13 cellular contexts compared by ENCODE assay signal in the genomic region with DNA sequence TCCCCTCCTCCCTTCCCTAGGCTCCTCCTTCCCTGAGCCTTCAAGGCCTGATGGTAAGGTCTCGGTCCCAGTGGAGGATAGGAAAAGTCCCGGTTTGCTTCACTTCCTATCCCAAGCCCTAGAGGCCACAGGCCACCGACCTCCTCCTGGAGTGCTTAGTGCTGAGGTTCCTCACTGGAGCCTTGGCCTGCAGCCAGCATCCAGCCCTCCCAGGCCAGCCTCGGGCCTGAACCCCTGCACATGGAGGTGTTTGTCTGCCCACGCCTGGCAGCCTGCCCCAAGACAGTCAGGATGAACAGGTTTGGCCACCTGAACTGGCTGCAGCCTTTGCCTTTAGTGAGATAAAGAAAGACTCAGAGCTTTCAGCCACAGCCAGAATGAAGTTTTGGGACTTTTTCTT. TPM values are rescaled to one million over a fixed set of nuclear protein-coding genes. Genes with fewer than 3 reads are reported as not detected.
DNase-seq lines count a peak whose midpoint lies in the region; ATAC-seq, FAIRE-seq and TF ChIP-seq lines count a peak whose summit lies in the region.
"Had no signal": no experiment of that assay in that cellular context is flagged by ENCODE, and none has a peak within 500 bp of the region (broad histone marks: within the 10 kb centered on the region; RNA-seq: fewer than 3 reads in every experiment).

No MANE protein-coding gene starts in this region.

- H2AFZ ChIP-seq in keratinocyte (ENCODE audit: control insufficient read depth, low read length), result no peak overlapping the region

- H3K4me3 ChIP-seq in keratinocyte (ENCODE audit: control insufficient read depth in 2 of 3, extremely low read depth in 1 of 3, insufficient read depth in 2 of 3, low read depth in 1 of 3, low read length in 3 of 3) (peak overlapping the region in 1 of 3 experiments; percentile 3), thyroid gland (replicated peaks in 1 of 3) (no peak overlapping the region)
- H3K4me3 ChIP-seq: SJSA1, tibial nerve had no signal

- H3K27me3 ChIP-seq in keratinocyte (ENCODE audit: control insufficient read depth, extremely low read depth, insufficient read depth, low read length) (no peaks in the 10 kb centered on the region), thyroid gland (no peaks in the 10 kb centered on the region)
- H3K27me3 ChIP-seq: SJSA1 had no signal

- H3K36me3 ChIP-seq in keratinocyte (ENCODE audit: control insufficient read depth in 2 of 2, extremely low read depth in 1 of 2, insufficient read depth in 2 of 2, low read length in 2 of 2) (no peaks in the 10 kb centered on the region), thyroid gland (no peaks in the 10 kb centered on the region)
- H3K36me3 ChIP-seq: SJSA1, tibial nerve had no signal

- H3K9me3 ChIP-seq in keratinocyte (ENCODE audit: control insufficient read depth, low read depth, low read length), result no peaks in the 10 kb centered on the region
- H3K9me3 ChIP-seq in thyroid gland, result no peaks in the 10 kb centered on the region
- H3K9me3 ChIP-seq: SJSA1, tibial nerve had no signal

- dilution Hi-C loops in keratinocyte (cut with MboI; ENCODE audit: extremely low pct_ligation_motif_present, low sequenced_read_pairs), result no loop called here

- WGBS in thyroid gland, 2 donors, result 5 to 14% methylated on average over 4 to 5 of the region's 5 CpGs

- intact Hi-C loops in thyroid gland (cut with DNase I), result no loop called here

- FAIRE-seq in keratinocyte (lab: Jason Lieb, UNC), result peak; percentile 34
- FAIRE-seq: frontal cortex had no signal

- TF ChIP-seq POLR2A in thyroid gland (IDR thresholded peaks at IDR 0.05), result peak in 1 of 2 donors; percentile 50

- H3K4me1 ChIP-seq in keratinocyte (ENCODE audit: control insufficient read depth, extremely low read depth, insufficient read depth, low read length), result peaks cover 61% of the 10 kb centered on the region
- H3K4me1 ChIP-seq in thyroid gland, result peaks cover 53 to 90% of the 10 kb centered on the region in 2 donors

- TF ChIP-seq CTCF in keratinocyte (optimal IDR thresholded peaks at IDR 0.05 in 1 of 3, IDR thresholded peaks at IDR 0.05 in 1 of 3, conservative IDR thresholded peaks at IDR 0.05 in 1 of 3; ENCODE audit: extremely low read depth in 1 of 3, insufficient read depth in 2 of 3, low read length in 3 of 3) (no peak), thyroid gland (IDR thresholded peaks at IDR 0.05) (peak in 1 of 6 experiments; percentile 19)

- peak overlapping the region; percentile 49 for H3K4me2 ChIP-seq in keratinocyte (ENCODE audit: control insufficient read depth, extremely low read depth, insufficient read depth, low read depth, low read length)

- no peaks in the 10 kb centered on the region for H4K20me1 ChIP-seq in keratinocyte (ENCODE audit: control insufficient read depth, extremely low read depth, insufficient read depth, low read length)

- H3K27ac ChIP-seq in keratinocyte (ENCODE audit: control insufficient read depth, insufficient read depth, low read length) (peak overlapping the region; percentile 49), thyroid gland (peak overlapping the region; percentile 71 to 91 (median 91))
- H3K27ac ChIP-seq: SJSA1, tibial nerve had no signal

- DNase-seq in NCI-H1417 (lab: John Stamatoyannopoulos, UW) (peak in 2 of 3 experiments; percentile 66 to 77), NCI-H1417 treated with DMSO at 0.1 percent for 48 hours (lab: John Stamatoyannopoulos, UW) (no peak), keratinocyte (ENCODE audit: low read depth, low spot score) (no peak), thyroid gland (peak; percentile 100), GM19240 (ENCODE audit: insufficient read length, low spot score) (no peak), hepatic stellate cell (ENCODE audit: low spot score) (no peak)
- DNase-seq: naive B cell; stimulated activated CD4-positive, alpha-beta T cell treated with anti-CD3 and anti-CD28 coated beads, Interleukin-4, amount 100 ng/mL, for 4 hours had no signal

- ATAC-seq in SK-N-SH treated with all-trans-retinoic acid at 6 μM for 48 hours, result no peak
- no peak for ATAC-seq in HG03565 (IDR thresholded peaks at IDR 0.05; ENCODE audit: unreplicated experiment)

- H3K79me2 ChIP-seq in keratinocyte (ENCODE audit: control insufficient read depth, insufficient read depth, low read length), result no peaks in the 10 kb centered on the region

- no peaks in the 10 kb centered on the region for H3K9me1 ChIP-seq in keratinocyte (ENCODE audit: control insufficient read depth, extremely low read depth, insufficient read depth, low read length)

- H3K9ac ChIP-seq in keratinocyte (ENCODE audit: control insufficient read depth, extremely low read depth, insufficient read depth, low read length), result peak overlapping the region; percentile 45

TF ChIP-seq in SK-N-SH treated with all-trans-retinoic acid at 6 μM for 48 hours, 23 proteins besides CTCF, POLR2A, EP300 and RAD21:
- no peak for TF ChIP-seq TOX (CRISPR knock-in tag; IDR thresholded peaks at IDR 0.05; ENCODE audit: borderline replicate concordance)
- TF ChIP-seq GLIS3 (CRISPR knock-in tag; IDR thresholded peaks at IDR 0.05), result 0 out of 2 replicates have a peak, but pooled peaks have one; percentile 31

RNA-seq across cellular contexts. Expression of a gene that starts 15.8 kb away (rescaled TPM):
- 112 to 224 TPM (median 117 TPM) in 3 replicates for polyA plus RNA-seq in keratinocyte
- polyA plus RNA-seq in keratinocyte (2011; ENCODE audit: low read depth), result 24.1 TPM
- 212 and 224 TPM in 2 replicates for polyA plus RNA-seq in keratinocyte (2011; cell fraction: cytosol; rRNA removed)
- 226 and 228 TPM in 2 replicates for polyA plus RNA-seq in keratinocyte (2011; cell fraction: nucleus; rRNA removed)
- polyA plus RNA-seq in keratinocyte (2012; ENCODE audit: low replicate concordance), result 12.2 and 287 TPM in 2 replicates
- polyA minus RNA-seq in keratinocyte, result 128 to 386 TPM (median 130 TPM) in 3 replicates
- polyA minus RNA-seq in keratinocyte (2011; cell fraction: cytosol; rRNA and poly(A)+ RNA removed), result 274 TPM
- polyA minus RNA-seq in keratinocyte (2011; cell fraction: nucleus; rRNA and poly(A)+ RNA removed), result 101 and 129 TPM in 2 replicates
- 100 to 1,000 TPM; 333 to 826 (median 460) TPM for total RNA-seq in thyroid gland
- total RNA-seq: frontal cortex had no signal

RNA-seq across cellular contexts. Expression of a gene that starts 25.4 kb away (rescaled TPM):
- 3.3 to 7.2 TPM (median 4.1 TPM) in 3 replicates for polyA plus RNA-seq in keratinocyte
- 109 TPM for polyA plus RNA-seq in keratinocyte (2011; ENCODE audit: low read depth)
- polyA plus RNA-seq in keratinocyte (2011; cell fraction: cytosol; rRNA removed), result 4.2 and 7.4 TPM in 2 replicates
- polyA plus RNA-seq in keratinocyte (2011; cell fraction: nucleus; rRNA removed), result 7.3 and 11.7 TPM in 2 replicates
- 7.1 and 246 TPM in 2 replicates for polyA plus RNA-seq in keratinocyte (2012; ENCODE audit: low replicate concordance)
- polyA minus RNA-seq in keratinocyte, result 4.3 to 10.4 TPM (median 6.0 TPM) in 3 replicates
- polyA minus RNA-seq in keratinocyte (2011; cell fraction: cytosol; rRNA and poly(A)+ RNA removed), result 7.9 TPM
- polyA minus RNA-seq in keratinocyte (2011; cell fraction: nucleus; rRNA and poly(A)+ RNA removed), result 6.9 and 10.4 TPM in 2 replicates
- 1 to 10 TPM in 1 of 4 donors, under 1 TPM in 1, not detected in 2; 0.34 to 1.6 TPM for total RNA-seq in thyroid gland
- total RNA-seq: frontal cortex, tibial nerve had no signal

RNA-seq across cellular contexts. Expression of a gene that starts 57.2 kb away (rescaled TPM):
- polyA plus RNA-seq in keratinocyte, result 0.03 TPM in 1 of 3 replicates, not detected in the others
- not detected for polyA plus RNA-seq in keratinocyte (2011; ENCODE audit: low read depth)
- not detected in 2 replicates for polyA plus RNA-seq in keratinocyte (2011; cell fraction: cytosol; rRNA removed)
- polyA plus RNA-seq in keratinocyte (2011; cell fraction: nucleus; rRNA removed), result not detected in 2 replicates
- polyA plus RNA-seq in keratinocyte (2012; ENCODE audit: low replicate concordance), result 0.20 TPM in 1 of 2 replicates, not detected in the other
- polyA minus RNA-seq in keratinocyte, result not detected in 3 replicates
- not detected for polyA minus RNA-seq in keratinocyte (2011; cell fraction: cytosol; rRNA and poly(A)+ RNA removed)
- not detected in 2 replicates for polyA minus RNA-seq in keratinocyte (2011; cell fraction: nucleus; rRNA and poly(A)+ RNA removed)
- 1 to 10 TPM in 1 of 4 donors, under 1 TPM in 3; 0.13 to 1.1 (median 0.42) TPM for total RNA-seq in thyroid gland
- total RNA-seq: tibial nerve had no signal

Comparison
In these comparisons a context has a peak if more than half of its experiments do, and no peak if none do; other contexts are left out.
1. DNase-seq: peak in NCI-H1417 (2 of 3) and thyroid gland (2 of 2); none in NCI-H1417 treated with DMSO at 0.1 percent for 48 hours (single experiment), keratinocyte (single experiment), GM19240 (single experiment) and hepatic stellate cell (single experiment).